ENCODE assay signal across 1 cellular context in genomic region chr6:108260809-108261569, GRCh38.
TF ChIP-seq lines count a peak whose summit lies in the region.

Gene SNX3, minus strand, starts transcription at chr6:108261040. Its CDS starts 119 bp downstream, at chr6:108260921.

TF ChIP-seq in K562, 482 proteins besides CTCF, POLR2A, EP300 and RAD21 (continued from another document):
- no peak for TF ChIP-seq ETS2 (tag; IDR thresholded peaks at IDR 0.05; ENCODE audit: borderline replicate concordance, poor library complexity, severe bottlenecking)
- TF ChIP-seq ZNF76 (CRISPR knock-in tag; IDR thresholded peaks at IDR 0.05; ENCODE audit: borderline replicate concordance), result no peak
- peak; percentile 41 to 83; a peak in 3 of 4 replicates for TF ChIP-seq NONO (IDR thresholded peaks at IDR 0.05; ENCODE audit: low read depth in 2 of 2, low read length in 1 of 2)
- no peak for TF ChIP-seq CHCHD3 (CRISPR knock-in tag; IDR thresholded peaks at IDR 0.05)
- TF ChIP-seq PHF20 (IDR thresholded peaks at IDR 0.05; ENCODE audit: partially characterized antibody), result peak; percentile 67
- TF ChIP-seq ATF1 (CRISPR knock-in tag; IDR thresholded peaks at IDR 0.05), result no peak
- peak; percentile 79 for TF ChIP-seq ATF1 (tag; IDR thresholded peaks at IDR 0.05)
- TF ChIP-seq BHLHE40 (IDR thresholded peaks at IDR 0.05; ENCODE audit: low read length), result peak; percentile 20; the same call in 1 of the 2 replicates
- TF ChIP-seq, protein P1, sequence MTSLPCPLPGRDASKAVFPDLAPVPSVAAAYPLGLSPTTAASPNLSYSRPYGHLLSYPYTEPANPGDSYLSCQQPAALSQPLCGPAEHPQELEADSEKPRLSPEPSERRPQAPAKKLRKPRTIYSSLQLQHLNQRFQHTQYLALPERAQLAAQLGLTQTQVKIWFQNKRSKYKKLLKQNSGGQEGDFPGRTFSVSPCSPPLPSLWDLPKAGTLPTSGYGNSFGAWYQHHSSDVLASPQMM (CRISPR knock-in tag; IDR thresholded peaks at IDR 0.05), result no peak
- no peak for TF ChIP-seq MAFG (tag; conservative IDR thresholded peaks at IDR 0.05)
- TF ChIP-seq CC2D1A (IDR thresholded peaks at IDR 0.05), result no peak
- TF ChIP-seq NFATC3 (IDR thresholded peaks at IDR 0.05), result no peak
- 0 out of 2 replicates have a peak, but pooled peaks have one; percentile 23 for TF ChIP-seq MBD2 (IDR thresholded peaks at IDR 0.05; ENCODE audit: borderline replicate concordance, low read depth)
- TF ChIP-seq POLR2H (tag; IDR thresholded peaks at IDR 0.05; ENCODE audit: low read depth), result peak; percentile 89
- TF ChIP-seq, protein P2, sequence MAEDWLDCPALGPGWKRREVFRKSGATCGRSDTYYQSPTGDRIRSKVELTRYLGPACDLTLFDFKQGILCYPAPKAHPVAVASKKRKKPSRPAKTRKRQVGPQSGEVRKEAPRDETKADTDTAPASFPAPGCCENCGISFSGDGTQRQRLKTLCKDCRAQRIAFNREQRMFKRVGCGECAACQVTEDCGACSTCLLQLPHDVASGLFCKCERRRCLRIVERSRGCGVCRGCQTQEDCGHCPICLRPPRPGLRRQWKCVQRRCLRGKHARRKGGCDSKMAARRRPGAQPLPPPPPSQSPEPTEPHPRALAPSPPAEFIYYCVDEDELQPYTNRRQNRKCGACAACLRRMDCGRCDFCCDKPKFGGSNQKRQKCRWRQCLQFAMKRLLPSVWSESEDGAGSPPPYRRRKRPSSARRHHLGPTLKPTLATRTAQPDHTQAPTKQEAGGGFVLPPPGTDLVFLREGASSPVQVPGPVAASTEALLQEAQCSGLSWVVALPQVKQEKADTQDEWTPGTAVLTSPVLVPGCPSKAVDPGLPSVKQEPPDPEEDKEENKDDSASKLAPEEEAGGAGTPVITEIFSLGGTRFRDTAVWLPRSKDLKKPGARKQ (CRISPR knock-in tag; IDR thresholded peaks at IDR 0.05), result no peak
- TF ChIP-seq, protein P3, sequence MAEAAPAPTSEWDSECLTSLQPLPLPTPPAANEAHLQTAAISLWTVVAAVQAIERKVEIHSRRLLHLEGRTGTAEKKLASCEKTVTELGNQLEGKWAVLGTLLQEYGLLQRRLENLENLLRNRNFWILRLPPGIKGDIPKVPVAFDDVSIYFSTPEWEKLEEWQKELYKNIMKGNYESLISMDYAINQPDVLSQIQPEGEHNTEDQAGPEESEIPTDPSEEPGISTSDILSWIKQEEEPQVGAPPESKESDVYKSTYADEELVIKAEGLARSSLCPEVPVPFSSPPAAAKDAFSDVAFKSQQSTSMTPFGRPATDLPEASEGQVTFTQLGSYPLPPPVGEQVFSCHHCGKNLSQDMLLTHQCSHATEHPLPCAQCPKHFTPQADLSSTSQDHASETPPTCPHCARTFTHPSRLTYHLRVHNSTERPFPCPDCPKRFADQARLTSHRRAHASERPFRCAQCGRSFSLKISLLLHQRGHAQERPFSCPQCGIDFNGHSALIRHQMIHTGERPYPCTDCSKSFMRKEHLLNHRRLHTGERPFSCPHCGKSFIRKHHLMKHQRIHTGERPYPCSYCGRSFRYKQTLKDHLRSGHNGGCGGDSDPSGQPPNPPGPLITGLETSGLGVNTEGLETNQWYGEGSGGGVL (CRISPR knock-in tag; IDR thresholded peaks at IDR 0.05), result no peak
- peak; percentile 45 for TF ChIP-seq GTF2B (IDR thresholded peaks at IDR 0.05; ENCODE audit: extremely low read depth, insufficient read length)
- TF ChIP-seq ZNF668 (CRISPR knock-in tag; IDR thresholded peaks at IDR 0.05), result no peak
- TF ChIP-seq ARID1B (IDR thresholded peaks at IDR 0.05), result 0 out of 2 replicates have a peak, but pooled peaks have one; percentile 8
- TF ChIP-seq HNRNPL (IDR thresholded peaks at IDR 0.05; ENCODE audit: low read depth, low read length), result peak; percentile 41; the same call in 1 of the 2 replicates
- TF ChIP-seq ZNF12 (CRISPR knock-in tag; IDR thresholded peaks at IDR 0.05), result no peak; the same call in 1 of the 2 replicates
- TF ChIP-seq BRCA1 (IDR thresholded peaks at IDR 0.05), result no peak
- 0 out of 2 replicates have a peak, but pooled peaks have one; percentile 20 for TF ChIP-seq BRCA1 (CRISPR knock-in tag; IDR thresholded peaks at IDR 0.05)
- peak; percentile 75 for TF ChIP-seq DIDO1 (tag; IDR thresholded peaks at IDR 0.05; ENCODE audit: low read depth)
- no peak for TF ChIP-seq ZC3H11A (IDR thresholded peaks at IDR 0.05; ENCODE audit: low read depth, low read length)
- peak; percentile 82 for TF ChIP-seq FOXJ2 (tag; IDR thresholded peaks at IDR 0.05)
- TF ChIP-seq AFF1 (IDR thresholded peaks at IDR 0.05; ENCODE audit: low read depth in 1 of 2, partially characterized antibody in 2 of 2), result peak in 1 of 2 experiments; percentile 81
- no peak for TF ChIP-seq DDX20 (tag; IDR thresholded peaks at IDR 0.05; ENCODE audit: low read depth)
- TF ChIP-seq ZC3H8 (IDR thresholded peaks at IDR 0.05), result no peak
- TF ChIP-seq, protein P4, sequence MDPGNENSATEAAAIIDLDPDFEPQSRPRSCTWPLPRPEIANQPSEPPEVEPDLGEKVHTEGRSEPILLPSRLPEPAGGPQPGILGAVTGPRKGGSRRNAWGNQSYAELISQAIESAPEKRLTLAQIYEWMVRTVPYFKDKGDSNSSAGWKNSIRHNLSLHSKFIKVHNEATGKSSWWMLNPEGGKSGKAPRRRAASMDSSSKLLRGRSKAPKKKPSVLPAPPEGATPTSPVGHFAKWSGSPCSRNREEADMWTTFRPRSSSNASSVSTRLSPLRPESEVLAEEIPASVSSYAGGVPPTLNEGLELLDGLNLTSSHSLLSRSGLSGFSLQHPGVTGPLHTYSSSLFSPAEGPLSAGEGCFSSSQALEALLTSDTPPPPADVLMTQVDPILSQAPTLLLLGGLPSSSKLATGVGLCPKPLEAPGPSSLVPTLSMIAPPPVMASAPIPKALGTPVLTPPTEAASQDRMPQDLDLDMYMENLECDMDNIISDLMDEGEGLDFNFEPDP (CRISPR knock-in tag; IDR thresholded peaks at IDR 0.05), result no peak
- no peak for TF ChIP-seq ZBTB49 (CRISPR knock-in tag; IDR thresholded peaks at IDR 0.05; ENCODE audit: borderline replicate concordance)
- TF ChIP-seq RBM34 (IDR thresholded peaks at IDR 0.05; ENCODE audit: borderline replicate concordance, insufficient read depth, low read length), result peak; percentile 78; the same call in 1 of the 2 replicates
- no peak for TF ChIP-seq XRCC3 (IDR thresholded peaks at IDR 0.05)
- peak; percentile 69; the same call in 1 of the 2 replicates for TF ChIP-seq KLF1 (tag; IDR thresholded peaks at IDR 0.05)
- peak; percentile 79 for TF ChIP-seq ERF (CRISPR knock-in tag; IDR thresholded peaks at IDR 0.05)
- TF ChIP-seq ZZZ3 (IDR thresholded peaks at IDR 0.05), result no peak
- no peak; the same call in 1 of the 2 replicates for TF ChIP-seq STAT5A (IDR thresholded peaks at IDR 0.05; ENCODE audit: borderline replicate concordance, low read length)
- peak; percentile 59 for TF ChIP-seq GATAD2B (IDR thresholded peaks at IDR 0.05; ENCODE audit: borderline replicate concordance)
- peak; percentile 94 for TF ChIP-seq ETV1 (tag; conservative IDR thresholded peaks at IDR 0.05; ENCODE audit: low read depth)
- peak; percentile 93 for TF ChIP-seq GMEB1 (CRISPR knock-in tag; IDR thresholded peaks at IDR 0.05)
- TF ChIP-seq HMGXB4 (CRISPR knock-in tag; IDR thresholded peaks at IDR 0.05), result 0 out of 2 replicates have a peak, but pooled peaks have one; percentile 7
TF ChIP-seq in K562: peak in this region for 143.
